15 cellular contexts compared by ENCODE assay signal in the genomic region with DNA sequence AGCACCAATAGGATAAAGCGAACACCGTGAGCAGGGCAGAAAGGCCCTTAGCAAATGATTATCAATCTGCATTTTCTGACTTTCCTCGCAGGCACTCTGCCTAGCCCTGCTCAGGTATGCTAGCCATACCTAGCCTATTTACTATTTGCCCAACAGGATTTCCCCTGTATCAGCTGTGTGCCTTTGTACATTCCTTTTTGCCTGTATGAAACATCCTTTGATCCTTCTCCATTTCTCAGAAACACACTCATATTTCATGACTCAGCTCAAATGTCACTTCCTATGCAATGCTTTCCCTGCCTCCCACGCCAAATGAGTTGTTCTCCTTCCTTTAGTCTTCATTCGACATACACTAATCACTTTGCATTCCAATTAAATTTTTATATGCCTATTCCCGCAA. TPM values are rescaled to one million over a fixed set of nuclear protein-coding genes. Genes with fewer than 3 reads are reported as not detected.
DNase-seq lines count a peak whose midpoint lies in the region; ATAC-seq and TF ChIP-seq lines count a peak whose summit lies in the region.
"Had no signal": no experiment of that assay in that cellular context is flagged by ENCODE, and none has a peak within 500 bp of the region (broad histone marks: within the 10 kb centered on the region; RNA-seq: fewer than 3 reads in every experiment).

No MANE protein-coding gene starts in this region.

- H3K36me3 Mint-ChIP-seq in activated CD4-positive, alpha-beta memory T cell treated with anti-CD3 and anti-CD28 coated beads for 36 hours, result no peaks in the 10 kb centered on the region
- H3K36me3 Mint-ChIP-seq: CD4-positive, CD25-positive, alpha-beta regulatory T cell had no signal

- H3K4me3 ChIP-seq in astrocyte of the spinal cord (ENCODE audit: low read depth, low read length), result no peak overlapping the region
- H3K4me3 ChIP-seq: ovary, uterus had no signal

- TF ChIP-seq RAD21 in Ishikawa (IDR thresholded peaks at IDR 0.05; ENCODE audit: low read depth), result no peak

- ATAC-seq in GM21737 (IDR thresholded peaks at IDR 0.05; ENCODE audit: unreplicated experiment), result no peak
- ATAC-seq: left lobe of liver had no signal

- no peaks in the 10 kb centered on the region for H3K27me3 Mint-ChIP-seq in activated CD4-positive, alpha-beta memory T cell treated with anti-CD3 and anti-CD28 coated beads for 36 hours
- H3K27me3 Mint-ChIP-seq: CD4-positive, CD25-positive, alpha-beta regulatory T cell had no signal

- POLR2A ChIA-PET in activated CD4-positive, alpha-beta memory T cell treated with anti-CD3 and anti-CD28 coated beads for 36 hours (lab: Charles Lee), result no interaction called here

- no peak for TF ChIP-seq CTCF in astrocyte of the spinal cord (IDR thresholded peaks at IDR 0.05; ENCODE audit: low read depth, low read length)

- DNase-seq in AG08396 (ENCODE audit: low spot score) (peak; percentile 5), astrocyte of the spinal cord (ENCODE audit: low read depth, low spot score) (peak; percentile 81), kidney glomerular epithelial cell (lab: John Stamatoyannopoulos, UW) (peak; percentile 74), SK-N-DZ (ENCODE audit: low spot score) (no peak), T-helper 1 cell (no peak)
- no peak for DNase-seq in activated CD4-positive, alpha-beta memory T cell treated with anti-CD3 and anti-CD28 coated beads for 36 hours
- DNase-seq: activated naive CD4-positive, alpha-beta T cell treated with anti-CD3 and anti-CD28 coated beads for 36 hours; CD4-positive, CD25-positive, alpha-beta regulatory T cell; endodermal cell; NCI-H1092 treated with DMSO at 0.1 percent for 48 hours; ovary; uterus had no signal

- H3K9me3 Mint-ChIP-seq in activated CD4-positive, alpha-beta memory T cell treated with anti-CD3 and anti-CD28 coated beads for 36 hours, result no peaks in the 10 kb centered on the region
- H3K9me3 Mint-ChIP-seq: activated naive CD4-positive, alpha-beta T cell treated with anti-CD3 and anti-CD28 coated beads for 36 hours; endodermal cell had no signal

- no peaks in the 10 kb centered on the region for H3K4me1 Mint-ChIP-seq in activated CD4-positive, alpha-beta memory T cell treated with anti-CD3 and anti-CD28 coated beads for 36 hours (ENCODE audit: low read depth)
- H3K4me1 Mint-ChIP-seq: CD4-positive, CD25-positive, alpha-beta regulatory T cell had no signal

- TF ChIP-seq EP300 in Ishikawa (IDR thresholded peaks at IDR 0.05; ENCODE audit: borderline replicate concordance), result peak; percentile 93

- in situ Hi-C loops in astrocyte of the spinal cord (cut with HindIII; ENCODE audit: low sequenced_read_pairs), result no loop called here

- no peak overlapping the region for H3K27ac Mint-ChIP-seq in activated CD4-positive, alpha-beta memory T cell treated with anti-CD3 and anti-CD28 coated beads for 36 hours
- H3K27ac Mint-ChIP-seq: activated naive CD4-positive, alpha-beta T cell treated with anti-CD3 and anti-CD28 coated beads for 36 hours; CD4-positive, CD25-positive, alpha-beta regulatory T cell; endodermal cell had no signal

- H3K4me3 Mint-ChIP-seq in activated CD4-positive, alpha-beta memory T cell treated with anti-CD3 and anti-CD28 coated beads for 36 hours, result no peak overlapping the region
- H3K4me3 Mint-ChIP-seq: activated naive CD4-positive, alpha-beta T cell treated with anti-CD3 and anti-CD28 coated beads for 36 hours; CD4-positive, CD25-positive, alpha-beta regulatory T cell; endodermal cell had no signal

- intact Hi-C loops in activated CD4-positive, alpha-beta memory T cell treated with anti-CD3 and anti-CD28 coated beads for 36 hours (cut with micrococcal nuclease), result no loop called here

- CTCF ChIA-PET in activated CD4-positive, alpha-beta memory T cell treated with anti-CD3 and anti-CD28 coated beads for 36 hours (lab: Charles Lee), result no interaction called here

TF ChIP-seq in Ishikawa, 13 proteins besides CTCF, POLR2A, EP300 and RAD21:
- TF ChIP-seq CEBPB (IDR thresholded peaks at IDR 0.05), result peak; percentile 49
- TF ChIP-seq CREB1 (IDR thresholded peaks at IDR 0.05; ENCODE audit: low read depth), result no peak
- no peak for TF ChIP-seq YY1 (IDR thresholded peaks at IDR 0.05; ENCODE audit: low read depth)
- TF ChIP-seq EGR1 (IDR thresholded peaks at IDR 0.05), result peak; percentile 70
- peak; percentile 88 for TF ChIP-seq TEAD4 (IDR thresholded peaks at IDR 0.05)
- TF ChIP-seq, protein P1, sequence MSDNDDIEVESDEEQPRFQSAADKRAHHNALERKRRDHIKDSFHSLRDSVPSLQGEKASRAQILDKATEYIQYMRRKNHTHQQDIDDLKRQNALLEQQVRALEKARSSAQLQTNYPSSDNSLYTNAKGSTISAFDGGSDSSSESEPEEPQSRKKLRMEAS (IDR thresholded peaks at IDR 0.05), result 0 out of 2 replicates have a peak, but pooled peaks have one; percentile 44
- TF ChIP-seq ZBTB7A (IDR thresholded peaks at IDR 0.05; ENCODE audit: low read depth), result no peak
- TF ChIP-seq, protein P2, sequence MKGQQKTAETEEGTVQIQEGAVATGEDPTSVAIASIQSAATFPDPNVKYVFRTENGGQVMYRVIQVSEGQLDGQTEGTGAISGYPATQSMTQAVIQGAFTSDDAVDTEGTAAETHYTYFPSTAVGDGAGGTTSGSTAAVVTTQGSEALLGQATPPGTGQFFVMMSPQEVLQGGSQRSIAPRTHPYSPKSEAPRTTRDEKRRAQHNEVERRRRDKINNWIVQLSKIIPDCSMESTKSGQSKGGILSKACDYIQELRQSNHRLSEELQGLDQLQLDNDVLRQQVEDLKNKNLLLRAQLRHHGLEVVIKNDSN (IDR thresholded peaks at IDR 0.05), result no peak
- peak; percentile 59 for TF ChIP-seq NFIC (IDR thresholded peaks at IDR 0.05)
- peak; percentile 88 for TF ChIP-seq TCF12 (IDR thresholded peaks at IDR 0.05; ENCODE audit: low read depth)
- peak; percentile 91 for TF ChIP-seq FOXM1 (IDR thresholded peaks at IDR 0.05; ENCODE audit: borderline replicate concordance, low read depth)
- TF ChIP-seq TAF1 (IDR thresholded peaks at IDR 0.05; ENCODE audit: low read depth), result no peak
- TF ChIP-seq, protein P3, sequence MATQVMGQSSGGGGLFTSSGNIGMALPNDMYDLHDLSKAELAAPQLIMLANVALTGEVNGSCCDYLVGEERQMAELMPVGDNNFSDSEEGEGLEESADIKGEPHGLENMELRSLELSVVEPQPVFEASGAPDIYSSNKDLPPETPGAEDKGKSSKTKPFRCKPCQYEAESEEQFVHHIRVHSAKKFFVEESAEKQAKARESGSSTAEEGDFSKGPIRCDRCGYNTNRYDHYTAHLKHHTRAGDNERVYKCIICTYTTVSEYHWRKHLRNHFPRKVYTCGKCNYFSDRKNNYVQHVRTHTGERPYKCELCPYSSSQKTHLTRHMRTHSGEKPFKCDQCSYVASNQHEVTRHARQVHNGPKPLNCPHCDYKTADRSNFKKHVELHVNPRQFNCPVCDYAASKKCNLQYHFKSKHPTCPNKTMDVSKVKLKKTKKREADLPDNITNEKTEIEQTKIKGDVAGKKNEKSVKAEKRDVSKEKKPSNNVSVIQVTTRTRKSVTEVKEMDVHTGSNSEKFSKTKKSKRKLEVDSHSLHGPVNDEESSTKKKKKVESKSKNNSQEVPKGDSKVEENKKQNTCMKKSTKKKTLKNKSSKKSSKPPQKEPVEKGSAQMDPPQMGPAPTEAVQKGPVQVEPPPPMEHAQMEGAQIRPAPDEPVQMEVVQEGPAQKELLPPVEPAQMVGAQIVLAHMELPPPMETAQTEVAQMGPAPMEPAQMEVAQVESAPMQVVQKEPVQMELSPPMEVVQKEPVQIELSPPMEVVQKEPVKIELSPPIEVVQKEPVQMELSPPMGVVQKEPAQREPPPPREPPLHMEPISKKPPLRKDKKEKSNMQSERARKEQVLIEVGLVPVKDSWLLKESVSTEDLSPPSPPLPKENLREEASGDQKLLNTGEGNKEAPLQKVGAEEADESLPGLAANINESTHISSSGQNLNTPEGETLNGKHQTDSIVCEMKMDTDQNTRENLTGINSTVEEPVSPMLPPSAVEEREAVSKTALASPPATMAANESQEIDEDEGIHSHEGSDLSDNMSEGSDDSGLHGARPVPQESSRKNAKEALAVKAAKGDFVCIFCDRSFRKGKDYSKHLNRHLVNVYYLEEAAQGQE (IDR thresholded peaks at IDR 0.05; ENCODE audit: low read depth), result no peak

RNA-seq across cellular contexts. Expression of a gene that starts 37.2 kb away (rescaled TPM):
- polyA plus RNA-seq in SK-N-DZ (2014; cell fraction: cytosol; rRNA removed), result 4.1 and 4.5 TPM in 2 replicates
- polyA plus RNA-seq in SK-N-DZ (2014; cell fraction: nucleus; rRNA removed), result 2.9 TPM in 2 replicates
- not detected for total RNA-seq in activated CD4-positive, alpha-beta memory T cell treated with anti-CD3 and anti-CD28 coated beads for 36 hours
- total RNA-seq: activated naive CD4-positive, alpha-beta T cell treated with anti-CD3 and anti-CD28 coated beads for 36 hours; CD4-positive, CD25-positive, alpha-beta regulatory T cell had no signal
- polyA plus RNA-seq: CD4-positive, CD25-positive, alpha-beta regulatory T cell had no signal

Comparison
In these comparisons a context has a peak if more than half of its experiments do, and no peak if none do; other contexts are left out.
1. DNase-seq: peak in AG08396 (single experiment), astrocyte of the spinal cord (single experiment) and kidney glomerular epithelial cell (single experiment); none in SK-N-DZ (single experiment), activated CD4-positive, alpha-beta memory T cell treated with anti-CD3 and anti-CD28 coated beads for 36 hours (single experiment) and T-helper 1 cell (0 of 5).